In genomic region chr15:31605467-31605931, GRCh38 we compare ENCODE assay signal across 9 cellular contexts.
A peak's percentile ranks its signal among the peaks of the same experiment; 100 is the strongest.
DNase-seq lines count a peak whose midpoint lies in the region; ATAC-seq and TF ChIP-seq lines count a peak whose summit lies in the region.
"Had no signal": no experiment of that assay in that cellular context is flagged by ENCODE, and none has a peak within 500 bp of the region (broad histone marks: within the 10 kb centered on the region; RNA-seq: fewer than 3 reads in every experiment).

No MANE protein-coding gene starts in this region.

- DNase-seq in GM03348 (ENCODE audit: low spot score) (peak; percentile 37), NCI-H526 treated with DMSO at 0.1 percent for 48 hours (lab: John Stamatoyannopoulos, UW) (peak; percentile 3), epithelial cell of esophagus (ENCODE audit: low read depth) (peak; percentile 52), osteoblast (ENCODE audit: insufficient read length, low spot score, missing footprints) (no peak), dermis blood vessel endothelial cell (no peak), tibial nerve (ENCODE audit: low spot score in 2 of 2) (no peak)
- DNase-seq: activated naive CD4-positive, alpha-beta T cell treated with anti-CD3 and anti-CD28 coated beads, Interleukin-2, amount 50 U/mL, for 16 hours; NCI-H1694 treated with DMSO at 0.1 percent for 48 hours had no signal

- no peaks in the 10 kb centered on the region for H3K9me3 ChIP-seq in osteoblast (ENCODE audit: low read depth, low read length)
- peaks cover 0 to 28% (median 2%) of the 10 kb centered on the region in 4 donors for H3K9me3 ChIP-seq in tibial nerve

- H3K4me1 ChIP-seq in osteoblast (ENCODE audit: insufficient read depth, low read length), result peaks cover 22% of the 10 kb centered on the region
- no peaks in the 10 kb centered on the region for H3K4me1 ChIP-seq in tibial nerve

- no peak for TF ChIP-seq EP300 in tibial nerve (IDR thresholded peaks at IDR 0.05)

- H3K27me3 ChIP-seq in osteoblast (ENCODE audit: insufficient read depth, low read length) (no peaks in the 10 kb centered on the region), tibial nerve (no peaks in the 10 kb centered on the region)

- H3K36me3 ChIP-seq in osteoblast (ENCODE audit: insufficient read depth, low read length) (no peaks in the 10 kb centered on the region), tibial nerve (no peaks in the 10 kb centered on the region)

- TF ChIP-seq POLR2A in tibial nerve (IDR thresholded peaks at IDR 0.05), result no peak

- TF ChIP-seq CTCF in epithelial cell of esophagus (IDR thresholded peaks at IDR 0.05; ENCODE audit: insufficient read depth, low read depth, low read length, missing control alignments) (no peak), osteoblast (IDR thresholded peaks at IDR 0.05; ENCODE audit: extremely low read depth, low read depth, low read length) (peak; percentile 17), tibial nerve (IDR thresholded peaks at IDR 0.05) (no peak)

- peak overlapping the region; percentile 61 for H3K4me2 ChIP-seq in osteoblast (ENCODE audit: insufficient read depth, low read length)

- ATAC-seq in HG02840 (IDR thresholded peaks at IDR 0.05; ENCODE audit: low FRiP score, unreplicated experiment), result no peak

- no peaks in the 10 kb centered on the region for H4K20me1 ChIP-seq in osteoblast (ENCODE audit: insufficient read depth, low read length)

- no peaks in the 10 kb centered on the region for H3K79me2 ChIP-seq in osteoblast (ENCODE audit: insufficient read depth, low read length)

- 45 to 46% methylated on average over 9 of the region's 9 CpGs for WGBS in tibial nerve, 2 donors

- peak overlapping the region; percentile 85 for H2AFZ ChIP-seq in osteoblast (ENCODE audit: low read length)

- H3K27ac ChIP-seq in osteoblast (ENCODE audit: low read depth, low read length) (peak overlapping the region; percentile 67), tibial nerve (no peak overlapping the region)

- no peak overlapping the region for H3K4me3 ChIP-seq in epithelial cell of esophagus (ENCODE audit: low read length)
- H3K4me3 ChIP-seq in osteoblast (ENCODE audit: insufficient read depth, low read length), result no peak overlapping the region
- no peak overlapping the region for H3K4me3 ChIP-seq in tibial nerve

Comparison
In these comparisons a context has a peak if more than half of its experiments do, and no peak if none do; other contexts are left out.
1. DNase-seq: peak in GM03348 (single experiment), NCI-H526 treated with DMSO at 0.1 percent for 48 hours (single experiment) and epithelial cell of esophagus (single experiment); none in osteoblast (single experiment), dermis blood vessel endothelial cell (single experiment) and tibial nerve (0 of 2).